In genomic region chr17:35878361-35878760, GRCh38 we compare ENCODE assay signal across 25 cellular contexts. TPM values are rescaled to one million over a fixed set of nuclear protein-coding genes. Genes with fewer than 3 reads are reported as not detected.
DNase-seq lines count a peak whose midpoint lies in the region; ATAC-seq, FAIRE-seq and TF ChIP-seq lines count a peak whose summit lies in the region.
"Had no signal": no experiment of that assay in that cellular context is flagged by ENCODE, and none has a peak within 500 bp of the region (broad histone marks: within the 10 kb centered on the region; RNA-seq: fewer than 3 reads in every experiment).

No MANE protein-coding gene starts in this region.

- H2AFZ ChIP-seq in smooth muscle cell (ENCODE audit: low read depth) = no peak overlapping the region

- no peaks in the 10 kb centered on the region for H3K9me3 Mint-ChIP-seq in activated naive CD8-positive, alpha-beta T cell treated with anti-CD3 and anti-CD28 coated beads, Interleukin-2, amount 50 U/mL, for 24 hours
- H3K9me3 Mint-ChIP-seq: brain; H9; IgD-negative memory B cell; stimulated activated naive B cell treated with anti-CD40 and anti-IgM and Interleukin-4, amounts not matched to agents 10 μg/mL and 1 μg/mL and 100 μg/mL, for 72 hours had no signal

- ATAC-seq in activated naive CD8-positive, alpha-beta T cell treated with anti-CD3 and anti-CD28 coated beads, Interleukin-2, amount 50 U/mL, for 24 hours = no peak
- ATAC-seq in HG03175 (IDR thresholded peaks at IDR 0.05; ENCODE audit: unreplicated experiment) = no peak
- ATAC-seq: esophagus mucosa; stimulated activated naive B cell treated with anti-CD40 and anti-IgM and Interleukin-4, amounts not matched to agents 10 μg/mL and 1 μg/mL and 100 μg/mL, for 72 hours had no signal

- H3K4me3 Mint-ChIP-seq in activated naive CD8-positive, alpha-beta T cell treated with anti-CD3 and anti-CD28 coated beads, Interleukin-2, amount 50 U/mL, for 24 hours = peak overlapping the region; percentile 77
- H3K4me3 Mint-ChIP-seq: brain; H9; stimulated activated naive B cell treated with anti-CD40 and anti-IgM and Interleukin-4, amounts not matched to agents 10 μg/mL and 1 μg/mL and 100 μg/mL, for 72 hours had no signal

- H3K36me3 ChIP-seq in small intestine (ENCODE audit: control insufficient read depth in 2 of 2, insufficient read depth in 2 of 2, low read length in 2 of 2) = no peaks in the 10 kb centered on the region
- no peaks in the 10 kb centered on the region for H3K36me3 ChIP-seq in BE2C
- H3K36me3 ChIP-seq in smooth muscle cell (ENCODE audit: low read depth) = no peaks in the 10 kb centered on the region
- H3K36me3 ChIP-seq: prostate gland had no signal

- H3K4me3 ChIP-seq in small intestine (ENCODE audit: low read depth in 1 of 2, low read length in 2 of 2) = peak overlapping the region in 1 of 2 donors; percentile 32
- H3K4me3 ChIP-seq in BE2C (ENCODE audit: low read depth, low read length) = no peak overlapping the region
- no peak overlapping the region for H3K4me3 ChIP-seq in smooth muscle cell
- H3K4me3 ChIP-seq: prostate gland had no signal

- H3K9ac ChIP-seq in smooth muscle cell (ENCODE audit: low read depth) = no peak overlapping the region

- H3K9me3 ChIP-seq in small intestine (ENCODE audit: control insufficient read depth, low read depth) (no peaks in the 10 kb centered on the region), BE2C (no peaks in the 10 kb centered on the region), smooth muscle cell (replicated peaks; ENCODE audit: low read depth) (no peaks in the 10 kb centered on the region)
- H3K9me3 ChIP-seq: prostate gland had no signal

- no peaks in the 10 kb centered on the region for H3F3A ChIP-seq in smooth muscle cell (ENCODE audit: low read depth)

- DNase-seq in activated gamma-delta T cell treated with Interleukin-2 at 50 U/mL for 16 hours (peak; percentile 22), activated gamma-delta T cell (lab: John Stamatoyannopoulos, UW) (no peak), SW480 (ENCODE audit: low spot score) (peak; percentile 36), small intestine (no peak), BE2C (no peak), smooth muscle cell (lab: John Stamatoyannopoulos, UW; ENCODE audit: unreplicated experiment) (no peak)
- DNase-seq in activated naive CD8-positive, alpha-beta T cell treated with anti-CD3 and anti-CD28 coated beads, Interleukin-2, amount 50 U/mL, for 24 hours = no peak
- DNase-seq: activated CD4-positive, CD25-positive, alpha-beta regulatory T cell; effector memory CD4-positive, alpha-beta T cell; GDM1; H9; hippocampal formation; NCI-H1417; NCI-H510A treated with DMSO at 0.1 percent for 48 hours; stimulated activated CD4-positive, alpha-beta T cell treated with anti-CD3 and anti-CD28 coated beads, Interleukin-2, amount 100 ng/mL, for 24 hours; stimulated activated naive B cell treated with anti-CD40 and anti-IgM and Interleukin-4, amounts not matched to agents 10 μg/mL and 1 μg/mL and 100 μg/mL, for 72 hours had no signal

- peak overlapping the region; percentile 77 for H3K27ac Mint-ChIP-seq in activated naive CD8-positive, alpha-beta T cell treated with anti-CD3 and anti-CD28 coated beads, Interleukin-2, amount 50 U/mL, for 24 hours
- H3K27ac Mint-ChIP-seq: brain; H9; stimulated activated naive B cell treated with anti-CD40 and anti-IgM and Interleukin-4, amounts not matched to agents 10 μg/mL and 1 μg/mL and 100 μg/mL, for 72 hours had no signal

- FAIRE-seq in small intestine (lab: Jason Lieb, UNC) = no peak
- FAIRE-seq: frontal cortex, islet of Langerhans had no signal

- peaks cover 8% of the 10 kb centered on the region for H3K36me3 Mint-ChIP-seq in activated naive CD8-positive, alpha-beta T cell treated with anti-CD3 and anti-CD28 coated beads, Interleukin-2, amount 50 U/mL, for 24 hours (ENCODE audit: low read depth)
- H3K36me3 Mint-ChIP-seq: brain had no signal

- WGBS in small intestine, 3 donors = 54 to 59% (median 57%) methylated on average over 4 of the region's 4 CpGs
- 86% methylated on average over 4 of the region's 4 CpGs for WGBS in smooth muscle cell (ENCODE audit: low lambda C conversion rate)

- H3K27me3 Mint-ChIP-seq in activated naive CD8-positive, alpha-beta T cell treated with anti-CD3 and anti-CD28 coated beads, Interleukin-2, amount 50 U/mL, for 24 hours = no peaks in the 10 kb centered on the region
- H3K27me3 Mint-ChIP-seq: brain; IgD-negative memory B cell; stimulated activated naive B cell treated with anti-CD40 and anti-IgM and Interleukin-4, amounts not matched to agents 10 μg/mL and 1 μg/mL and 100 μg/mL, for 72 hours had no signal

- peaks cover 60% of the 10 kb centered on the region for H3K4me1 Mint-ChIP-seq in activated naive CD8-positive, alpha-beta T cell treated with anti-CD3 and anti-CD28 coated beads, Interleukin-2, amount 50 U/mL, for 24 hours
- H3K4me1 Mint-ChIP-seq: brain had no signal

- H3K27ac ChIP-seq in small intestine (ENCODE audit: low read depth in 1 of 2, low read length in 1 of 2) (peak overlapping the region; percentile 3 to 20), smooth muscle cell (ENCODE audit: low read depth) (no peak overlapping the region)
- H3K27ac ChIP-seq: prostate gland had no signal

- H3K4me1 ChIP-seq in small intestine (ENCODE audit: control insufficient read depth in 2 of 2, insufficient read depth in 1 of 2, low read depth in 1 of 2, low read length in 1 of 2) (no peaks in the 10 kb centered on the region), BE2C (no peaks in the 10 kb centered on the region), smooth muscle cell (ENCODE audit: low read depth) (no peaks in the 10 kb centered on the region)
- H3K4me1 ChIP-seq: prostate gland had no signal

- H3K27me3 ChIP-seq in small intestine (ENCODE audit: control insufficient read depth in 2 of 2, insufficient read depth in 2 of 2, low read length in 2 of 2) = no peaks in the 10 kb centered on the region
- peaks cover 3% of the 10 kb centered on the region; the same call in 1 of the 2 replicates for H3K27me3 ChIP-seq in BE2C
- no peaks in the 10 kb centered on the region for H3K27me3 ChIP-seq in smooth muscle cell (ENCODE audit: low read depth)

- no peaks in the 10 kb centered on the region for H3K79me2 ChIP-seq in smooth muscle cell (ENCODE audit: low read depth)

- no peaks in the 10 kb centered on the region for H4K20me1 ChIP-seq in smooth muscle cell (ENCODE audit: low read depth)

- TF ChIP-seq CTCF in BE2C (IDR thresholded peaks at IDR 0.05; ENCODE audit: low read depth, low read length) (no peak), smooth muscle cell (IDR thresholded peaks at IDR 0.05; ENCODE audit: borderline replicate concordance, insufficient read depth, poor library complexity, severe bottlenecking) (no peak)

- no peak overlapping the region for H3K4me2 ChIP-seq in smooth muscle cell

RNA-seq across cellular contexts. Expression of gene CCL5, which starts 1.8 kb away (rescaled TPM):
- polyA plus RNA-seq in small intestine (10 to 100 TPM in 1 of 3 donors, 1 to 10 TPM in 2; 4.9 to 44.0 (median 7.7) TPM), smooth muscle cell (1.0 TPM in 1 of 2 replicates, not detected in the other)
- polyA plus RNA-seq in BE2C (2012; ENCODE audit: insufficient read depth, insufficient read length, low read depth) = 0.62 TPM
- 0.09 TPM in 1 of 2 replicates, not detected in the other for total RNA-seq in smooth muscle cell
- total RNA-seq: frontal cortex, H9 had no signal

RNA-seq across cellular contexts. Expression of gene HEATR9, which starts 9.7 kb away (rescaled TPM):
- polyA plus RNA-seq in small intestine (not detected), smooth muscle cell (not detected in 2 replicates)
- not detected for polyA plus RNA-seq in BE2C (2012; ENCODE audit: insufficient read depth, insufficient read length, low read depth)
- not detected in 2 replicates for total RNA-seq in smooth muscle cell
- total RNA-seq: esophagus mucosa, frontal cortex, H9, M059J had no signal
- polyA plus RNA-seq: IgD-negative memory B cell, liver had no signal

RNA-seq across cellular contexts. Expression of gene RDM1, which starts 52.2 kb away (rescaled TPM):
- polyA plus RNA-seq in small intestine = 1 to 10 TPM in 2 of 3 donors, not detected in 1; 1.9 to 4.5 TPM
- polyA plus RNA-seq in BE2C (2012; ENCODE audit: insufficient read depth, insufficient read length, low read depth) = 0.82 TPM
- 1.5 TPM in 1 of 2 replicates, not detected in the other for total RNA-seq in smooth muscle cell
- 0.43 TPM in 1 of 2 replicates, not detected in the other for polyA plus RNA-seq in smooth muscle cell
- polyA plus RNA-seq: IgD-negative memory B cell had no signal

Comparison
In these comparisons a context has a peak if more than half of its experiments do, and no peak if none do; other contexts are left out.
1. DNase-seq: peak in activated gamma-delta T cell treated with Interleukin-2 at 50 U/mL for 16 hours (single experiment) and SW480 (single experiment); none in activated gamma-delta T cell (single experiment), activated naive CD8-positive, alpha-beta T cell treated with anti-CD3 and anti-CD28 coated beads, Interleukin-2, amount 50 U/mL, for 24 hours (single experiment), small intestine (single experiment), BE2C (single experiment) and smooth muscle cell (single experiment).